20 cellular contexts compared by ENCODE assay signal in the genomic region with DNA sequence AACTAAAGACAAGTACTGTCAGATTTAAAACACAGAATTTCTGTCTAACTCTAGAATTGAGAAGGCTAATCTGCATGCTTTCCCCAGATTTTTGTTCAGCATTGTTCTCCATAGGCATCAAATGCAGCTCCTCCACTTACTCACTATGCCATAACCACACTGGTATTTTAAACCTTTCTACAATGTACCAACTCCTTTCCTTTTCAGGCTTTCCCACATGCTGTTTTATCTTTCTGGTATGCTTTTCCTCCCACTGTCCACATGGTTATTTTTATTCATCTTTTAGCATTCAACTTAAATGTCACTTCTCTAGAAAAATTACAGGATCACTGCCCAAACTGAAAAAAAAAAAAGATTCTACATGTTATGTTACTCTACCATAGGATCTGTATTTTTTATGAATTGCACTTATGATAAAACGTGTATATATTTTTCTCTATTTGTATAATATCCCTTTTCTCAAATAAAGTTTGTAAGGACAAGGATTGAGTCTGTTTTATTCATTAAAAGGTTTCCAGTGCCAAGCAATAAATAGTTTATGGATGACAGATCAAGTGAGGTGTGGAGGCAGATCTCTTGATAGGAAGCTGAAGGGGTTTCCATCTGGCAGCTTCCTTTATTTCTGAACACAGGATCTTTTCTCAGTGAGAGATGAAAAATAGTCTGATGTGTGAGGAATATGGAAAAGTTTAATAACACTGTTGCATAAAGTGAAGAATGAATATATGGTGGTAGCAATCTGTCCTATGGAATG.
A peak's percentile ranks its signal among the peaks of the same experiment; 100 is the strongest.
DNase-seq lines count a peak whose midpoint lies in the region; ATAC-seq and TF ChIP-seq lines count a peak whose summit lies in the region.
"Had no signal": no experiment of that assay in that cellular context is flagged by ENCODE, and none has a peak within 500 bp of the region (broad histone marks: within the 10 kb centered on the region; RNA-seq: fewer than 3 reads in every experiment).

No MANE protein-coding gene starts in this region.

- no peak overlapping the region for H3K4me2 ChIP-seq in fibroblast of lung (ENCODE audit: extremely low read depth, insufficient read depth, low read length)

- no peak for ATAC-seq in HG02678 (IDR thresholded peaks at IDR 0.05; ENCODE audit: unreplicated experiment)
- ATAC-seq: left lung had no signal

- H3K27me3 ChIP-seq in fibroblast of lung (ENCODE audit: control insufficient read depth, insufficient read depth, low read length) (no peaks in the 10 kb centered on the region), right atrium auricular region (no peaks in the 10 kb centered on the region)
- H3K27me3 ChIP-seq: dorsolateral prefrontal cortex, esophagus squamous epithelium, left lung had no signal

- DNase-seq in AG10803 (ENCODE audit: low read depth) (peak; percentile 74), LHCN-M2 (ENCODE audit: low read depth) (peak; percentile 52), fibroblast of lung (ENCODE audit: low read depth in 2 of 2) (peak; percentile 5 to 92), renal cortical epithelial cell (ENCODE audit: low read depth) (peak; percentile 42), NCI-H1930 (lab: John Stamatoyannopoulos, UW) (no peak), right atrium auricular region (ENCODE audit: low spot score) (no peak), NCI-H2171 treated with DMSO at 0.1 percent for 48 hours (lab: John Stamatoyannopoulos, UW) (no peak)
- DNase-seq: activated naive CD4-positive, alpha-beta T cell treated with Interleukin-2 at 50 U/mL for 16 hours; AML-193; dorsolateral prefrontal cortex; esophagus squamous epithelium; hypothalamus; left lung; NCI-H1694; NCI-H524 treated with DMSO at 0.1 percent for 48 hours; OCI-M1; stimulated activated naive CD4-positive, alpha-beta T cell had no signal

- TF ChIP-seq CTCF in AG10803 (conservative IDR thresholded peaks at IDR 0.05; ENCODE audit: low read length) (no peak), fibroblast of lung (conservative IDR thresholded peaks at IDR 0.05 in 1 of 2, IDR thresholded peaks at IDR 0.05 in 1 of 2; ENCODE audit: low read depth in 1 of 2, low read length in 2 of 2) (no peak), right atrium auricular region (IDR thresholded peaks at IDR 0.05) (no peak)

- no peaks in the 10 kb centered on the region for H4K20me1 ChIP-seq in fibroblast of lung (ENCODE audit: control insufficient read depth, extremely low read depth, insufficient read depth, low read length)

- H3K9me3 ChIP-seq in fibroblast of lung (ENCODE audit: control insufficient read depth, insufficient read depth, low read depth, low read length): no peaks in the 10 kb centered on the region
- no peaks in the 10 kb centered on the region for H3K9me3 ChIP-seq in right atrium auricular region
- H3K9me3 ChIP-seq: esophagus squamous epithelium, HAP-1 had no signal

- H3K36me3 ChIP-seq in fibroblast of lung (ENCODE audit: control insufficient read depth, insufficient read depth, low read length) (no peaks in the 10 kb centered on the region), right atrium auricular region (no peaks in the 10 kb centered on the region)
- H3K36me3 ChIP-seq: esophagus squamous epithelium, HAP-1, left lung had no signal

- no peak overlapping the region for H3K4me3 ChIP-seq in AG10803 (ENCODE audit: low read length)
- H3K4me3 ChIP-seq in fibroblast of lung (replicated peaks in 1 of 4; ENCODE audit: control extremely low read depth in 1 of 4, insufficient read depth in 1 of 4, low read depth in 3 of 4, low read length in 4 of 4): no peak overlapping the region
- H3K4me3 ChIP-seq in right atrium auricular region: no peak overlapping the region
- H3K4me3 ChIP-seq: dorsolateral prefrontal cortex, esophagus squamous epithelium, HAP-1, left lung had no signal

- H3K27ac ChIP-seq in fibroblast of lung (ENCODE audit: insufficient read depth, low read length): no peak overlapping the region
- H3K27ac ChIP-seq in right atrium auricular region: no peak overlapping the region
- H3K27ac ChIP-seq: esophagus squamous epithelium, left lung, parathyroid adenoma had no signal

- H2AFZ ChIP-seq in fibroblast of lung (ENCODE audit: low read length): no peak overlapping the region
- H2AFZ ChIP-seq: parathyroid adenoma had no signal

- no peaks in the 10 kb centered on the region for H3K4me1 ChIP-seq in fibroblast of lung (ENCODE audit: control insufficient read depth, extremely low read depth, insufficient read depth, low read length)
- no peaks in the 10 kb centered on the region for H3K4me1 ChIP-seq in right atrium auricular region
- H3K4me1 ChIP-seq: esophagus squamous epithelium, HAP-1, left lung, parathyroid adenoma had no signal

- H3K9ac ChIP-seq in fibroblast of lung (ENCODE audit: insufficient read depth, low read length): no peak overlapping the region
- H3K9ac ChIP-seq: parathyroid adenoma had no signal

- no peaks in the 10 kb centered on the region for H3K79me2 ChIP-seq in fibroblast of lung (ENCODE audit: control insufficient read depth, insufficient read depth, low read length)
- H3K79me2 ChIP-seq: parathyroid adenoma had no signal

Comparison
In these comparisons a context has a peak if more than half of its experiments do, and no peak if none do; other contexts are left out.
1. DNase-seq: peak in AG10803 (single experiment), LHCN-M2 (single experiment), fibroblast of lung (2 of 2) and renal cortical epithelial cell (single experiment); none in NCI-H1930 (0 of 2), right atrium auricular region (single experiment) and NCI-H2171 treated with DMSO at 0.1 percent for 48 hours (single experiment).